8 cellular contexts compared by ENCODE assay signal in genomic region chr14:90256354-90257131, GRCh38. TPM values are rescaled to one million over a fixed set of nuclear protein-coding genes. Genes with fewer than 3 reads are reported as not detected.
DNase-seq lines count a peak whose midpoint lies in the region; ATAC-seq and TF ChIP-seq lines count a peak whose summit lies in the region.

Gene PSMC1, plus strand, starts transcription at chr14:90256553. Its CDS starts 45 bp downstream, at chr14:90256598.

- peaks cover 24 to 40% (median 30%) of the 10 kb centered on the region in 3 donors for H3K4me1 Mint-ChIP-seq in IgD-negative memory B cell

- H3K4me1 ChIP-seq in mucosa of rectum (ENCODE audit: control insufficient read depth in 2 of 2, insufficient read depth in 2 of 2, low read length in 2 of 2), result peaks cover 3% of the 10 kb centered on the region in 2 donors

- no peaks in the 10 kb centered on the region for H3K9me3 ChIP-seq in mucosa of rectum (ENCODE audit: control insufficient read depth in 2 of 2, low read length in 2 of 2)

- DNase-seq in DMS 273 treated with DMSO at 0.1 percent for 48 hours (lab: John Stamatoyannopoulos, UW), result peak; percentile 66
- DNase-seq in OCI-M2 (lab: John Stamatoyannopoulos, UW; ENCODE audit: unreplicated experiment), result peak; percentile 58
- DNase-seq in activated T-cell treated with anti-CD3 and anti-CD28 coated beads for 4 hours, result peak; percentile 77
- peak; percentile 95 to 97 for DNase-seq in erythroblast (lab: John Stamatoyannopoulos, UW)
- peak; percentile 91 for DNase-seq in stimulated activated CD8-positive, alpha-beta memory T cell treated with anti-CD3 and anti-CD28 coated beads, Interleukin-4, amount 100 ng/mL, for 48 hours

- H3K27me3 Mint-ChIP-seq in IgD-negative memory B cell, result peaks cover 2% of the 10 kb centered on the region

- TF ChIP-seq POLR2A in erythroblast (IDR thresholded peaks at IDR 0.05; ENCODE audit: low read length), result peak; percentile 80

- peak; percentile 98 for ATAC-seq in GM21529 (IDR thresholded peaks at IDR 0.05; ENCODE audit: unreplicated experiment)

- H3K4me3 Mint-ChIP-seq in IgD-negative memory B cell, result peak within 1 kb of the TSS; percentile 96 to 99 (median 98)

- H3K27ac ChIP-seq in mucosa of rectum (ENCODE audit: low read depth in 2 of 2, low read length in 2 of 2), result peak within 1 kb of the TSS; percentile 35 to 49

- no peaks in the 10 kb centered on the region for H3K27me3 ChIP-seq in mucosa of rectum (ENCODE audit: control insufficient read depth in 2 of 2, insufficient read depth in 2 of 2, low read length in 2 of 2)

- H3K36me3 ChIP-seq in mucosa of rectum (ENCODE audit: control insufficient read depth in 2 of 2, insufficient read depth in 2 of 2, low read length in 2 of 2), result peaks cover 15 to 16% of the 10 kb centered on the region in 2 donors

- H3K4me3 ChIP-seq in mucosa of rectum (ENCODE audit: low read length in 2 of 2), result peak within 1 kb of the TSS; percentile 89 to 97

- H3K27ac Mint-ChIP-seq in IgD-negative memory B cell, result peak within 1 kb of the TSS; percentile 85 to 99 (median 97)

- H3K9ac ChIP-seq in mucosa of rectum (ENCODE audit: low read depth in 1 of 2, low read length in 2 of 2), result peak within 1 kb of the TSS; percentile 90

- peaks cover 2 to 9% (median 5%) of the 10 kb centered on the region in 3 donors for H3K9me3 Mint-ChIP-seq in IgD-negative memory B cell

- H3K36me3 Mint-ChIP-seq in IgD-negative memory B cell, result peaks cover 11% of the 10 kb centered on the region

RNA-seq across cellular contexts. Expression of gene PSMC1, which starts in this region (rescaled TPM):
- polyA plus RNA-seq in IgD-negative memory B cell, result 79.1 TPM

Comparison
In these comparisons a context has a peak if more than half of its experiments do, and no peak if none do; other contexts are left out.
1. Peak in every context shown above with its lines: DNase-seq, ATAC-seq, H3K4me3 ChIP-seq and H3K27ac ChIP-seq.